Comparison of ENCODE assay signal across 9 cellular contexts in genomic region chr11:19742595-19743292, GRCh38. TPM values are rescaled to one million over a fixed set of nuclear protein-coding genes. Genes with fewer than 3 reads are reported as not detected.
DNase-seq lines count a peak whose midpoint lies in the region; ATAC-seq, FAIRE-seq and TF ChIP-seq lines count a peak whose summit lies in the region.
"Had no signal": no experiment of that assay in that cellular context is flagged by ENCODE, and none has a peak within 500 bp of the region (broad histone marks: within the 10 kb centered on the region; RNA-seq: fewer than 3 reads in every experiment).

No MANE protein-coding gene starts in this region.

- no peak overlapping the region for H3K14ac ChIP-seq in H9 (ENCODE audit: insufficient read depth, low read length)

- H3K4ac ChIP-seq in H9 (ENCODE audit: low read depth, low read length): no peak overlapping the region

- H3K9me3 Mint-ChIP-seq in H9 (peaks cover 7 to 11% of the 10 kb centered on the region in 2 experiments; a peak in 2 of 5 replicates), astrocyte (ENCODE audit: unreplicated experiment) (peaks cover 5% of the 10 kb centered on the region)

- H3K36me3 Mint-ChIP-seq in H9 (ENCODE audit: insufficient read depth in 1 of 3, low read depth in 3 of 3) (peaks cover 0 to 3% (median 0%) of the 10 kb centered on the region in 3 experiments; a peak in 1 of 7 replicates), astrocyte (ENCODE audit: low read depth, unreplicated experiment) (no peaks in the 10 kb centered on the region)

- H4K91ac ChIP-seq in H9 (ENCODE audit: insufficient read length, low read depth, low read length): no peak overlapping the region

- H3K79me2 ChIP-seq in H9 (ENCODE audit: insufficient read depth, low read length) (no peaks in the 10 kb centered on the region), astrocyte (ENCODE audit: insufficient read depth, low read length) (peaks cover 3% of the 10 kb centered on the region), smooth muscle cell (ENCODE audit: low read depth) (no peaks in the 10 kb centered on the region)

- H2AK5ac ChIP-seq in H9 (ENCODE audit: insufficient read length, low read length): no peak overlapping the region

- no peak overlapping the region for H3K9ac ChIP-seq in H9 (ENCODE audit: extremely low read depth, insufficient read length, low read length)
- H3K9ac ChIP-seq in astrocyte (ENCODE audit: low read length): no peak overlapping the region
- H3K9ac ChIP-seq in smooth muscle cell (ENCODE audit: low read depth): no peak overlapping the region

- H3K36me3 ChIP-seq in astrocyte (ENCODE audit: insufficient read depth, low read length) (no peaks in the 10 kb centered on the region), smooth muscle cell (ENCODE audit: low read depth) (no peaks in the 10 kb centered on the region)

- no peak overlapping the region for H2BK120ac ChIP-seq in H9 (ENCODE audit: low read depth, low read length, poor library complexity, severe bottlenecking)

- no peak overlapping the region for H2BK12ac ChIP-seq in H9 (ENCODE audit: insufficient read length, low read depth, low read length)

- H2BK5ac ChIP-seq in H9 (ENCODE audit: insufficient read length, low read length): no peak overlapping the region

- H2AFZ ChIP-seq in H9 (ENCODE audit: low read length): no peak overlapping the region
- no peak overlapping the region for H2AFZ ChIP-seq in astrocyte (ENCODE audit: low read depth, low read length)
- H2AFZ ChIP-seq in smooth muscle cell (ENCODE audit: low read depth): no peak overlapping the region

- no peak overlapping the region for H4K5ac ChIP-seq in H9 (ENCODE audit: insufficient read length, low read depth, low read length)

- H2BK15ac ChIP-seq in H9 (ENCODE audit: low read depth, low read length): no peak overlapping the region

- H3K56ac ChIP-seq in H9 (ENCODE audit: insufficient read length, low read depth, low read length): no peak overlapping the region

- no peaks in the 10 kb centered on the region for H3F3A ChIP-seq in smooth muscle cell (ENCODE audit: low read depth)

- H3K4me1 Mint-ChIP-seq in H9 (peaks cover 15% of the 10 kb centered on the region in 2 experiments), astrocyte (ENCODE audit: low read depth, unreplicated experiment) (no peaks in the 10 kb centered on the region)

- H3K27me3 Mint-ChIP-seq in H9 (ENCODE audit: low read depth) (peaks cover 3% of the 10 kb centered on the region), astrocyte (ENCODE audit: low read depth, unreplicated experiment) (peaks cover 34% of the 10 kb centered on the region)

- no CpG with 5 or more reads among the region's 2 CpGs for WGBS in H9 (ENCODE audit: extremely low coverage, insufficient read length, low lambda C conversion rate)
- 33% methylated on average over 2 of the region's 2 CpGs for WGBS in smooth muscle cell (ENCODE audit: low lambda C conversion rate)

- H3K79me1 ChIP-seq in H9 (ENCODE audit: insufficient read depth, low read depth, low read length, poor library complexity, severe bottlenecking): no peaks in the 10 kb centered on the region

- H3K9me3 ChIP-seq in H9 (ENCODE audit: control insufficient read depth, low read depth, low read length): no peaks in the 10 kb centered on the region
- no peaks in the 10 kb centered on the region for H3K9me3 ChIP-seq in astrocyte (ENCODE audit: insufficient read depth, low read depth, low read length)
- no peaks in the 10 kb centered on the region for H3K9me3 ChIP-seq in smooth muscle cell (replicated peaks; ENCODE audit: low read depth)

- DNase-seq in DMS79 treated with DMSO at 0.1 percent for 48 hours (lab: John Stamatoyannopoulos, UW): peak; percentile 58
- peak; percentile 85 for DNase-seq in H9
- DNase-seq in NCI-H1105 (lab: John Stamatoyannopoulos, UW): peak; percentile 59
- DNase-seq in T-helper 2 cell: peak; percentile 19 to 60 (median 45)
- DNase-seq in astrocyte (ENCODE audit: low read depth): peak; percentile 48
- DNase-seq in hippocampal formation (lab: John Stamatoyannopoulos, UW): peak; percentile 59 to 78
- peak; percentile 22 for DNase-seq in smooth muscle cell (lab: John Stamatoyannopoulos, UW; ENCODE audit: unreplicated experiment)

- H3K4me2 ChIP-seq in H9 (ENCODE audit: insufficient read depth, insufficient read length, low read length) (no peak overlapping the region), astrocyte (ENCODE audit: low read length) (no peak overlapping the region), smooth muscle cell (no peak overlapping the region)

- H4K20me1 ChIP-seq in H9 (ENCODE audit: control insufficient read depth, insufficient read depth, insufficient read length) (no peaks in the 10 kb centered on the region), astrocyte (ENCODE audit: insufficient read depth, low read length) (peaks cover 43% of the 10 kb centered on the region), smooth muscle cell (ENCODE audit: low read depth) (no peaks in the 10 kb centered on the region)

- no peaks in the 10 kb centered on the region for H3K23me2 ChIP-seq in H9 (ENCODE audit: insufficient read length, low read depth, low read length, poor library complexity, severe bottlenecking)

- H3K27me3 ChIP-seq in H9 (ENCODE audit: insufficient read depth, low read length): no peaks in the 10 kb centered on the region
- H3K27me3 ChIP-seq in astrocyte (ENCODE audit: insufficient read depth, low read length): no peaks in the 10 kb centered on the region
- H3K27me3 ChIP-seq in smooth muscle cell (ENCODE audit: low read depth): no peaks in the 10 kb centered on the region

- no peak overlapping the region for H4K8ac ChIP-seq in H9 (replicated peaks; ENCODE audit: insufficient read length, low read depth, low read length)

- H3K27ac ChIP-seq in H9 (ENCODE audit: insufficient read length, low read depth, low read length) (no peak overlapping the region), astrocyte (ENCODE audit: low read depth, low read length) (no peak overlapping the region), smooth muscle cell (ENCODE audit: low read depth) (no peak overlapping the region)
- H3K27ac ChIP-seq: epithelial cell of prostate had no signal

- no peak overlapping the region for H3K4me3 Mint-ChIP-seq in H9
- no peak overlapping the region for H3K4me3 Mint-ChIP-seq in astrocyte (ENCODE audit: unreplicated experiment)

- H3T11ph ChIP-seq in H9 (ENCODE audit: low read length): no peak overlapping the region

- no peak overlapping the region for H2BK20ac ChIP-seq in H9 (ENCODE audit: low read depth, low read length, poor library complexity, severe bottlenecking)

- no peak for ATAC-seq in HG02571 (IDR thresholded peaks at IDR 0.05; ENCODE audit: unreplicated experiment)

- H3K4me3 ChIP-seq in astrocyte (ENCODE audit: insufficient read depth, low read depth, low read length): no peak overlapping the region
- H3K4me3 ChIP-seq in smooth muscle cell: no peak overlapping the region

- H3K27ac Mint-ChIP-seq in H9 (no peak overlapping the region; a peak in 1 of 7 replicates), astrocyte (ENCODE audit: unreplicated experiment) (no peak overlapping the region)

- TF ChIP-seq CTCF in H9 (conservative IDR thresholded peaks at IDR 0.05) (peak; percentile 93), astrocyte (IDR thresholded peaks at IDR 0.05; ENCODE audit: insufficient read depth, low read depth, low read length) (peak; percentile 93), smooth muscle cell (IDR thresholded peaks at IDR 0.05; ENCODE audit: borderline replicate concordance, insufficient read depth, poor library complexity, severe bottlenecking) (peak; percentile 93)

- H3K23ac ChIP-seq in H9 (ENCODE audit: insufficient read length, low read depth, low read length): no peak overlapping the region

- peak; percentile 90 for FAIRE-seq in astrocyte (lab: Jason Lieb, UNC)

- H3K4me1 ChIP-seq in H9 (ENCODE audit: insufficient read depth, low read length): 0 out of 2 replicates have a peak, but pooled peaks cover 2% of the 10 kb centered on the region
- H3K4me1 ChIP-seq in astrocyte (ENCODE audit: insufficient read depth, low read length): no peaks in the 10 kb centered on the region
- H3K4me1 ChIP-seq in smooth muscle cell (ENCODE audit: low read depth): peaks cover 8% of the 10 kb centered on the region

- no peak overlapping the region for H3K18ac ChIP-seq in H9 (ENCODE audit: insufficient read length, low read depth, low read length)

RNA-seq across cellular contexts. Expression of gene NAV2, which starts 30.1 kb away (rescaled TPM):
- 41.0 and 46.3 TPM in 2 replicates for total RNA-seq in H9 (2021)
- 17.6 and 20.6 TPM in 2 replicates for total RNA-seq in astrocyte
- total RNA-seq in smooth muscle cell: 44.2 and 67.5 TPM in 2 replicates
- 14.1 and 33.2 TPM in 2 replicates for polyA plus RNA-seq in smooth muscle cell

Comparison
In these comparisons a context has a peak if more than half of its experiments do, and no peak if none do; other contexts are left out.
1. DNase-seq: peak in every context shown above with its lines; median percentile 85 in H9; 68 in hippocampal formation; 59 in NCI-H1105; 58 in DMS79 treated with DMSO at 0.1 percent for 48 hours; 48 in astrocyte; 45 in T-helper 2 cell; 22 in smooth muscle cell.